Comparison of ENCODE assay signal across 26 cellular contexts in the genomic region with DNA sequence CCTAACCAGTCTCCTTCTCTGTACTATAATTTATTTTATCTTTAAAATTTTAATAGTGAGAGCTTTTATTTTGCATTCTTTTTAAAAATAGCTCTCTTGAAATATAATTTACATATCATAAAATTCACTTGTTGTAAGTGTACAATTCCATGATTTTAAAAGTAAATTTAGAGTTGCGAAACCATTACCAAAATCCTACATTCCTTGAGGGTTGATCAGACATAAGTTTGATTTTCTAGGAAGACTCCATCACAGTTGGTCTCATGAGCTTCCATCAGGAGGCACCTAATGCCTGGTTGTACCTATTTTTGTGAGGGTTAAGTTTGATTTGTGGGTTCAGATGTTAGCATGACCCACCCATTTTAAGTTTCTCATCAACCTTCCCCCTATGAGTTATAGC.
"Had no signal": no experiment of that assay in that cellular context is flagged by ENCODE, and none has a peak within 500 bp of the region (broad histone marks: within the 10 kb centered on the region; RNA-seq: fewer than 3 reads in every experiment).

No MANE protein-coding gene starts in this region.

- H3K27ac ChIP-seq: ascending aorta, breast epithelium, cardiac muscle cell, colonic mucosa, epithelial cell of prostate, esophagus squamous epithelium had no signal

- H3K36me3 ChIP-seq: ascending aorta, breast epithelium, colonic mucosa, esophagus squamous epithelium had no signal

- ATAC-seq: activated CD4-positive, alpha-beta T cell treated with anti-CD3 and anti-CD28 coated beads for 36 hours; activated CD8-positive, alpha-beta memory T cell treated with anti-CD3 and anti-CD28 coated beads, Interleukin-2, amount 10 ng/mL, durations not matched to agents 7 days and 5 days; activated CD8-positive, alpha-beta T cell treated with anti-CD3 and anti-CD28 coated beads, Interleukin-2, amount 10 ng/mL, durations not matched to agents 7 days and 5 days; activated naive CD8-positive, alpha-beta T cell treated with anti-CD3 and anti-CD28 coated beads, Interleukin-2, amount 50 U/mL, for 24 hours; T-helper 17 cell had no signal

- H3K27me3 ChIP-seq: ascending aorta, breast epithelium, cardiac muscle cell, colonic mucosa, esophagus squamous epithelium had no signal

- H3K9me3 ChIP-seq: ascending aorta, breast epithelium, colonic mucosa, esophagus squamous epithelium had no signal

- H3K4me3 ChIP-seq: ascending aorta, breast epithelium, cardiac muscle cell, colonic mucosa, esophagus squamous epithelium had no signal

- H3K4me1 ChIP-seq: ascending aorta, breast epithelium, colonic mucosa, esophagus squamous epithelium had no signal

- DNase-seq: activated CD4-positive, alpha-beta memory T cell treated with anti-CD3 and anti-CD28 coated beads for 36 hours; activated CD4-positive, alpha-beta T cell treated with anti-CD3 and anti-CD28 coated beads for 36 hours; activated CD4-positive, alpha-beta T cell treated with anti-CD3 and anti-CD28 coated beads, Interleukin-2, amount 10 ng/mL, durations not matched to agents 24 days and 14 days; activated CD4-positive, CD25-positive, alpha-beta regulatory T cell; activated CD4-positive, CD25-positive, alpha-beta regulatory T cell treated with anti-CD3 and anti-CD28 coated beads, Interleukin-2, amount 50 U/mL, for 72 hours; activated CD8-positive, alpha-beta memory T cell treated with anti-CD3 and anti-CD28 coated beads, Interleukin-2, amount 10 ng/mL, durations not matched to agents 7 days and 5 days; activated CD8-positive, alpha-beta memory T cell treated with anti-CD3 and anti-CD28 coated beads, Interleukin-2, amount 50 U/mL, for 4 hours; activated CD8-positive, alpha-beta T cell treated with anti-CD3 and anti-CD28 coated beads, Interleukin-2, amount 10 ng/mL, durations not matched to agents 7 days and 5 days; activated effector memory CD4-positive, alpha-beta T cell treated with anti-CD3 and anti-CD28 coated beads, Interleukin-2, amount 50 U/mL, for 16 hours; activated naive CD4-positive, alpha-beta T cell treated with anti-CD3 and anti-CD28 coated beads for 36 hours; activated naive CD8-positive, alpha-beta T cell treated with anti-CD3 and anti-CD28 coated beads for 36 hours; activated naive CD8-positive, alpha-beta T cell treated with anti-CD3 and anti-CD28 coated beads, Interleukin-2, amount 50 U/mL, for 24 hours; activated T-cell treated with anti-CD3 and anti-CD28 coated beads, Interleukin-2, amount 50 U/mL, for 1 hour; activated T-cell treated with anti-CD3 and anti-CD28 coated beads, Interleukin-2, amount 50 U/mL, for 48 hours; central memory CD4-positive, alpha-beta T cell; cerebellar nuclear complex; colonic mucosa; effector CD8-positive, alpha-beta T cell; esophagus squamous epithelium; head of caudate nucleus; T-helper 1 cell; T-helper 17 cell had no signal
